Comparison of ENCODE assay signal across 17 cellular contexts in the genomic region with DNA sequence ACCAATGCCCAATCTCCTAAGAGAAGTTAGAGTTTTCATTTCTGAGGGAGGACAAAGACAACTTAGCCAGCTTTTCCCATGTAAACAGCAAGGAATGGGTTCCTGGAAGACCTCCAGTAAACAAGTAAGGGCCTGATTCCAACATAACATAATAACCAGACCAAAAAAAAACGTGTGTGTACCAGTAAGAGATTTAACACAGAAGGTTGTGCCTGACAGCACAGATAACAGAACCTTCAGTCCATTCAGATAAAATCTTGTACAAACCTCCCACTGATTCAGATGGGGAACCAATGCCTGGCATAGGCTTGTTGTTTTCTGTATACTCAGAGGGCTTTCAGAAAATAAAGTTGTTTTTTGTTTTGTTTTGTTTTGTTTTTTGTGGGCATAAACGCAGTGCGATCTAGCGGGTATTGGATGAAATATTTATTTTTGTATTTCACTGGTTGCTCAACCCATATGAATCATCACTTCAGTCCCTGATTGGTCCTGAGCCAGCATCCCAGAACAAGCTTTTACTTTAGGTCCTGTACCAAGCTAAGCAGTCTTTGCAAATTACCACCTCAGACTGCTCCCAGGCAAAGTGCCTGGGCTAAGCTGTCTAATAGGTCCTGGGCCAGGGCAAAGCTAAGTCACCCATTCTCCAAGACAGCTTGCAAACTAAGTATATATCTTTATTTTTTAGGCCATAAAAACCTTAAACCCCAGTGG. TPM values are rescaled to one million over a fixed set of nuclear protein-coding genes. Genes with fewer than 3 reads are reported as not detected.
"Had no signal": no experiment of that assay in that cellular context is flagged by ENCODE, and none has a peak within 500 bp of the region (broad histone marks: within the 10 kb centered on the region; RNA-seq: fewer than 3 reads in every experiment).

No MANE protein-coding gene starts in this region.

RNA-seq across cellular contexts. Expression of gene CDY1B, which starts 8.7 kb away (rescaled TPM):
- total RNA-seq: activated B cell treated with CpG ODN at 0.5 μM for 24 hours; activated CD4-positive, alpha-beta memory T cell treated with anti-CD3 and anti-CD28 coated beads for 36 hours; activated CD4-positive, alpha-beta T cell treated with anti-CD3 and anti-CD28 coated beads, Interleukin-2, amount 10 ng/mL, durations not matched to agents 24 days and 14 days; activated CD8-positive, alpha-beta memory T cell treated with anti-CD3 and anti-CD28 coated beads for 36 hours; activated CD8-positive, alpha-beta T cell treated with anti-CD3 and anti-CD28 coated beads for 36 hours; activated naive CD4-positive, alpha-beta T cell treated with anti-CD3 and anti-CD28 coated beads for 36 hours; activated naive CD4-positive, alpha-beta T cell treated with anti-CD3 and anti-CD28 coated beads, Interleukin-2, amount 50 U/mL, for 72 hours; activated naive CD8-positive, alpha-beta T cell treated with anti-CD3 and anti-CD28 coated beads for 36 hours; activated T-cell treated with anti-CD3 and anti-CD28 coated beads, Interleukin-2, amount 50 U/mL, for 4 hours; activated T-cell treated with anti-CD3 and anti-CD28 coated beads, Interleukin-2, amount 50 U/mL, for 72 hours; activated T-helper 1 cell treated with anti-CD3 and anti-CD28 coated beads, Interleukin-12 subunit alpha, Interleukin-12 subunit beta, Interleukin-2, Interleukin-4 antibody, amounts not matched to agents 30 ng/mL and 10 ng/mL and 1 ng/mL, durations not matched to agents 14 hours and 24 hours and 36 hours; activated T-helper 17 cell treated with anti-CD3 and anti-CD28 coated beads, Interleukin-2, amount 50 U/mL, for 72 hours; adrenal gland; aorta; astrocyte; bronchial epithelial cell; cardiac muscle cell had no signal
